14 cellular contexts compared by ENCODE assay signal in the genomic region with DNA sequence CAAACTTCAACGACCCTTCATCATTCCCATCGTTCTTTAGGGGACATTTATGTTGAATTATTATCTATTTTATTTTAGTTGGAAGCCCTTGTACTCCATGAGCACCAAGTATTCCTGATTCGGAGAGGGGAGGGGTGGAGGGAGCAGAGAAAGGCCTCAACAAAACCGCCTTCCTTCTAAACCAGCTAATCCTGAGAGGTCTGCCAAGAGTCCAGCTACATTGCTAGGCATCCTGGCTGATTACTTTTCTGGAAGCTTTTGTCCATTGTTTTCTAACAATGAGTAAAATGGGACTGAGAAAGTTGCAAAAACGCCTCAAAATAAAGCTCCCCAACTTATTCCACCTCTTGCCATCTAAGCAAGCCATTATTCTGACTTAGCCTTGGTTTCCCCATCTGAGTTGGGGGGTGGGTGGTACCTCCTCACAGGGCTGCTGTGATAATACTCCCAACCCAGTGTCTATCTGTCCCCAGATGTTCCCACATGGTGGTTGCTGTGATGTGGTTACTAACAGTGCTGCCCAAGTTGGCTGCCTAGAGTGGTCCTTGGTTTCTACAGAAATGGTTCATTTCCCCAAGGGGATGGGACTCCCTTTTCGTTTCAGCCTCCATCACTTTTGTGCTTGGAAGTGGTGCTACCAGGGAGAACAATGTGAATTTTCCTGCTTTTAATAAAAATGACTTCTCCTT. TPM values are rescaled to one million over a fixed set of nuclear protein-coding genes. Genes with fewer than 3 reads are reported as not detected.
DNase-seq lines count a peak whose midpoint lies in the region; ATAC-seq and TF ChIP-seq lines count a peak whose summit lies in the region.
"Had no signal": no experiment of that assay in that cellular context is flagged by ENCODE, and none has a peak within 500 bp of the region (broad histone marks: within the 10 kb centered on the region; RNA-seq: fewer than 3 reads in every experiment).

No MANE protein-coding gene starts in this region.

- H3K18ac ChIP-seq in H9 (ENCODE audit: insufficient read length, low read depth, low read length) (no peak overlapping the region), mesendoderm (ENCODE audit: low read length) (no peak overlapping the region)

- no peak overlapping the region for H2AFZ ChIP-seq in H9 (ENCODE audit: low read length)

- H2BK12ac ChIP-seq in H9 (ENCODE audit: insufficient read length, low read depth, low read length), result no peak overlapping the region

- H3K4me1 Mint-ChIP-seq in CD4-positive, alpha-beta T cell (ENCODE audit: low read depth), result peaks cover 13% of the 10 kb centered on the region
- H3K4me1 Mint-ChIP-seq in H9 (peaks cover 37 to 45% of the 10 kb centered on the region in 2 experiments), nephron (peaks cover 29% of the 10 kb centered on the region)
- H3K4me1 Mint-ChIP-seq in central memory CD8-positive, alpha-beta T cell, result peaks cover 12% of the 10 kb centered on the region

- H4K20me1 ChIP-seq in H9 (ENCODE audit: control insufficient read depth, insufficient read depth, insufficient read length), result no peaks in the 10 kb centered on the region

- H3T11ph ChIP-seq in H9 (ENCODE audit: low read length), result no peak overlapping the region

- H3K23ac ChIP-seq in H9 (ENCODE audit: insufficient read length, low read depth, low read length) (no peak overlapping the region), mesendoderm (ENCODE audit: low read length) (no peak overlapping the region)

- H4K91ac ChIP-seq in H9 (ENCODE audit: insufficient read length, low read depth, low read length), result no peak overlapping the region

- H4K5ac ChIP-seq in H9 (ENCODE audit: insufficient read length, low read depth, low read length), result no peak overlapping the region
- no peak overlapping the region for H4K5ac ChIP-seq in mesendoderm (ENCODE audit: low read length)

- H2BK20ac ChIP-seq in H9 (ENCODE audit: low read depth, low read length, poor library complexity, severe bottlenecking), result no peak overlapping the region

- H3K27ac Mint-ChIP-seq in CD4-positive, alpha-beta T cell, result no peak overlapping the region
- H3K27ac Mint-ChIP-seq in H9, result no peak overlapping the region
- no peak overlapping the region for H3K27ac Mint-ChIP-seq in central memory CD8-positive, alpha-beta T cell (ENCODE audit: low read depth)
- peak overlapping the region; percentile 64 to 96 (median 76) for H3K27ac Mint-ChIP-seq in nephron
- H3K27ac Mint-ChIP-seq: activated CD4-positive, alpha-beta T cell treated with anti-CD3 and anti-CD28 coated beads for 36 hours; T-helper 1 cell treated with Interleukin-12 subunit alpha and Interleukin-12 subunit beta and Interleukin-4 antibody, amounts not matched to agents 30 μg/mL and 1 μg/mL, for 36 hours had no signal

- peaks cover 18% of the 10 kb centered on the region for H3K23me2 ChIP-seq in H9 (ENCODE audit: insufficient read length, low read depth, low read length, poor library complexity, severe bottlenecking)

- H4K8ac ChIP-seq in H9 (replicated peaks; ENCODE audit: insufficient read length, low read depth, low read length) (no peak overlapping the region), mesendoderm (ENCODE audit: low read depth, low read length) (no peak overlapping the region)

- H3K4me3 Mint-ChIP-seq in CD4-positive, alpha-beta T cell, result peak overlapping the region; percentile 57
- peak overlapping the region; percentile 60 to 69 for H3K4me3 Mint-ChIP-seq in H9
- peak overlapping the region; percentile 11 for H3K4me3 Mint-ChIP-seq in central memory CD8-positive, alpha-beta T cell
- peak overlapping the region; percentile 72 to 80 (median 80) for H3K4me3 Mint-ChIP-seq in nephron

- H3K56ac ChIP-seq in H9 (ENCODE audit: insufficient read length, low read depth, low read length), result no peak overlapping the region
- no peak overlapping the region for H3K56ac ChIP-seq in mesendoderm (ENCODE audit: low read length)

- no peaks in the 10 kb centered on the region for H3K9me3 Mint-ChIP-seq in CD4-positive, alpha-beta T cell
- H3K9me3 Mint-ChIP-seq in H9, result peaks cover 2 to 3% of the 10 kb centered on the region in 2 experiments; a peak in 1 of 5 replicates
- no peaks in the 10 kb centered on the region for H3K9me3 Mint-ChIP-seq in central memory CD8-positive, alpha-beta T cell
- no peaks in the 10 kb centered on the region for H3K9me3 Mint-ChIP-seq in nephron
- H3K9me3 Mint-ChIP-seq: T-helper 1 cell treated with Interleukin-12 subunit alpha and Interleukin-12 subunit beta and Interleukin-4 antibody, amounts not matched to agents 30 μg/mL and 1 μg/mL, for 36 hours had no signal

- H3K14ac ChIP-seq in H9 (ENCODE audit: insufficient read depth, low read length), result no peak overlapping the region

- TF ChIP-seq CTCF in CD4-positive, alpha-beta T cell (IDR thresholded peaks at IDR 0.05), result no peak
- TF ChIP-seq CTCF in H9 (conservative IDR thresholded peaks at IDR 0.05) (no peak), nephron (IDR thresholded peaks at IDR 0.05; ENCODE audit: unreplicated experiment in 3 of 3) (no peak), dorsolateral prefrontal cortex (IDR thresholded peaks at IDR 0.05 in 54 of 56, conservative IDR thresholded peaks at IDR 0.05 in 2 of 56; ENCODE audit: low read depth in 1 of 56, partially characterized antibody in 56 of 56) (no peak)

- no peak for DNase-seq in CD4-positive, alpha-beta T cell
- DNase-seq in H9 (no peak), dorsolateral prefrontal cortex (no peak), COR-L47 (lab: John Stamatoyannopoulos, UW) (no peak), NCI-H1092 treated with DMSO at 0.1 percent for 48 hours (lab: John Stamatoyannopoulos, UW) (no peak), mesendoderm (no peak)
- DNase-seq in central memory CD8-positive, alpha-beta T cell (ENCODE audit: low spot score in 2 of 2), result no peak
- DNase-seq: activated CD4-positive, alpha-beta T cell treated with anti-CD3 and anti-CD28 coated beads for 36 hours; GDM1; NCI-H1417 treated with DMSO at 0.1 percent for 48 hours; stimulated activated CD4-positive, alpha-beta T cell treated with anti-CD3 and anti-CD28 coated beads, Interleukin-4, amount 100 ng/mL, for 24 hours had no signal

- intact Hi-C loops in CD4-positive, alpha-beta T cell (cut with DNase I, micrococcal nuclease), result loop anchor here in 1 of 2 experiments (10.0 kb wide), 1 partner anchor 438 kb away; no protein-coding TSS in a partner anchor
- intact Hi-C loops in dorsolateral prefrontal cortex (cut with DNase I), result loop anchor here (5.0 to 10.0 kb wide), 4 partner anchors 185 to 698 kb away; no protein-coding TSS in a partner anchor

- peaks cover 59% of the 10 kb centered on the region for H3K27me3 ChIP-seq in CD4-positive, alpha-beta T cell (ENCODE audit: control insufficient read depth, insufficient read depth, low read length)
- H3K27me3 ChIP-seq in H9 (ENCODE audit: insufficient read depth, low read length) (peaks cover 5% of the 10 kb centered on the region; the same call in 1 of the 2 replicates), dorsolateral prefrontal cortex (peaks cover 0 to 25% (median 0%) of the 10 kb centered on the region in 45 donors), mesendoderm (ENCODE audit: insufficient read depth, low read length, poor library complexity) (peaks cover 4% of the 10 kb centered on the region)

- H2BK5ac ChIP-seq in H9 (ENCODE audit: insufficient read length, low read length) (no peak overlapping the region), mesendoderm (ENCODE audit: low read length) (no peak overlapping the region)

- no peak overlapping the region for H2BK15ac ChIP-seq in H9 (ENCODE audit: low read depth, low read length)
- no peak overlapping the region for H2BK15ac ChIP-seq in mesendoderm (replicated peaks; ENCODE audit: low read depth)

- H3K4me2 ChIP-seq in H9 (ENCODE audit: insufficient read depth, insufficient read length, low read length) (peak overlapping the region; percentile 65), mesendoderm (ENCODE audit: low read length) (no peak overlapping the region)

- H3K4me1 ChIP-seq in H9 (ENCODE audit: insufficient read depth, low read length) (peaks cover 5% of the 10 kb centered on the region; the same call in 1 of the 2 replicates), mesendoderm (ENCODE audit: control insufficient read depth, low read depth, low read length) (peaks cover 2% of the 10 kb centered on the region)

- POLR2A ChIA-PET in CD4-positive, alpha-beta T cell (lab: Charles Lee), result no interaction called here

- no peak overlapping the region for H3K27ac ChIP-seq in CD4-positive, alpha-beta T cell (ENCODE audit: low read depth, low read length)
- H3K27ac ChIP-seq in H9 (ENCODE audit: insufficient read length, low read depth, low read length) (no peak overlapping the region), dorsolateral prefrontal cortex (peak overlapping the region in 2 of 59 donors; percentile 55 to 61), mesendoderm (ENCODE audit: low read depth, low read length) (no peak overlapping the region)
- H3K27ac ChIP-seq: right atrium auricular region had no signal

- CTCF ChIA-PET in CD4-positive, alpha-beta T cell (lab: Charles Lee), result interaction anchor here (2.0 kb wide), 1 partner anchor 186 kb away, joined by 8 read pairs; no protein-coding TSS in a partner anchor

- no peaks in the 10 kb centered on the region for H3K9me3 ChIP-seq in CD4-positive, alpha-beta T cell (ENCODE audit: control insufficient read depth, low read length)
- no peaks in the 10 kb centered on the region for H3K9me3 ChIP-seq in H9 (ENCODE audit: control insufficient read depth, low read depth, low read length)
- H3K9me3 ChIP-seq: right atrium auricular region had no signal

- no peaks in the 10 kb centered on the region for H3K36me3 ChIP-seq in mesendoderm (ENCODE audit: control insufficient read depth, insufficient read depth, low read length)
- H3K36me3 ChIP-seq: right atrium auricular region had no signal

- H3K4me3 ChIP-seq in dorsolateral prefrontal cortex (peak overlapping the region in 5 of 59 donors; percentile 54 to 70 (median 62)), mesendoderm (ENCODE audit: low read length) (no peak overlapping the region)

- H3K27me3 Mint-ChIP-seq in CD4-positive, alpha-beta T cell, result peaks cover 82% of the 10 kb centered on the region
- H3K27me3 Mint-ChIP-seq in H9 (ENCODE audit: low read depth) (peaks cover 41% of the 10 kb centered on the region), nephron (ENCODE audit: low read depth) (peaks cover 76% of the 10 kb centered on the region)
- peaks cover 89% of the 10 kb centered on the region for H3K27me3 Mint-ChIP-seq in central memory CD8-positive, alpha-beta T cell

- H3K79me2 ChIP-seq in H9 (ENCODE audit: insufficient read depth, low read length) (no peaks in the 10 kb centered on the region), mesendoderm (ENCODE audit: control insufficient read depth, insufficient read depth, low read length) (no peaks in the 10 kb centered on the region)

- H3K9ac ChIP-seq in H9 (ENCODE audit: extremely low read depth, insufficient read length, low read length) (no peak overlapping the region), mesendoderm (ENCODE audit: low read length) (no peak overlapping the region)

- no peak overlapping the region for H3K4ac ChIP-seq in H9 (ENCODE audit: low read depth, low read length)
- no peak overlapping the region for H3K4ac ChIP-seq in mesendoderm (ENCODE audit: low read depth, low read length)

- no peaks in the 10 kb centered on the region for H3K36me3 Mint-ChIP-seq in CD4-positive, alpha-beta T cell (ENCODE audit: low read depth)
- no peaks in the 10 kb centered on the region for H3K36me3 Mint-ChIP-seq in H9 (ENCODE audit: insufficient read depth in 1 of 3, low read depth in 3 of 3)
- peaks cover 2% of the 10 kb centered on the region for H3K36me3 Mint-ChIP-seq in central memory CD8-positive, alpha-beta T cell (ENCODE audit: insufficient read depth)
- no peaks in the 10 kb centered on the region for H3K36me3 Mint-ChIP-seq in nephron (ENCODE audit: low read depth)

- H2AK5ac ChIP-seq in H9 (ENCODE audit: insufficient read length, low read length), result no peak overlapping the region
- H2AK5ac ChIP-seq in mesendoderm (ENCODE audit: low read length), result no peak overlapping the region

- H3K79me1 ChIP-seq in H9 (ENCODE audit: insufficient read depth, low read depth, low read length, poor library complexity, severe bottlenecking), result no peaks in the 10 kb centered on the region
- no peaks in the 10 kb centered on the region for H3K79me1 ChIP-seq in mesendoderm (ENCODE audit: low read length)

- H2BK120ac ChIP-seq in H9 (ENCODE audit: low read depth, low read length, poor library complexity, severe bottlenecking) (no peak overlapping the region), mesendoderm (ENCODE audit: low read depth, low read length) (no peak overlapping the region)

- ATAC-seq in CD4-positive, alpha-beta T cell (ENCODE audit: poor library complexity), result no peak
- ATAC-seq in central memory CD8-positive, alpha-beta T cell (replicated peaks; ENCODE audit: extremely low read depth, poor library complexity, severe bottlenecking), result no peak

- no CpG with 5 or more reads among the region's 6 CpGs for WGBS in H9 (ENCODE audit: extremely low coverage, insufficient read length, low lambda C conversion rate)
- no CpG with 5 or more reads among the region's 6 CpGs for WGBS in mesendoderm (ENCODE audit: extremely low coverage, insufficient coverage, low lambda C conversion rate)

RNA-seq across cellular contexts. Expression of a gene that starts 1.2 kb away (rescaled TPM):
- total RNA-seq in CD4-positive, alpha-beta T cell, result not detected
- total RNA-seq in H9 (2021), result 29.1 and 30.3 TPM in 2 replicates
- 10 to 100 TPM in 111 of 120 experiments, 1 to 10 TPM in 9; 4.1 to 30.7 (median 14.7) TPM for total RNA-seq in dorsolateral prefrontal cortex
- 23.6 TPM for polyA plus RNA-seq in mesendoderm (2013, experiment 1 of 2)
- polyA plus RNA-seq in mesendoderm (2013, experiment 2 of 2), result 22.3 TPM
- total RNA-seq: right atrium auricular region had no signal

Comparison
In these comparisons a context has a peak if more than half of its experiments do, and no peak if none do; other contexts are left out.
1. H3K27ac Mint-ChIP-seq: peak in nephron (3 of 3); none in CD4-positive, alpha-beta T cell (single experiment), H9 (0 of 3) and central memory CD8-positive, alpha-beta T cell (single experiment).
2. H3K4me3 Mint-ChIP-seq: peak in every context shown above with its lines; median percentile 80 in nephron; 64 in H9; 57 in CD4-positive, alpha-beta T cell; 11 in central memory CD8-positive, alpha-beta T cell.
3. RNA of a gene that starts 1.2 kb away (total RNA-seq): 29.1 to 30.3 TPM in H9 and 4.1 to 30.7 TPM in dorsolateral prefrontal cortex; not detected in CD4-positive, alpha-beta T cell; every median in the first group is over 4 times any median in the second.